34 cellular contexts compared by ENCODE assay signal in genomic region chr16:68717684-68718083, GRCh38. TPM values are rescaled to one million over a fixed set of nuclear protein-coding genes. Genes with fewer than 3 reads are reported as not detected.
"Had no signal": no experiment of that assay in that cellular context is flagged by ENCODE, and none has a peak within 500 bp of the region (broad histone marks: within the 10 kb centered on the region; RNA-seq: fewer than 3 reads in every experiment).

No MANE protein-coding gene starts in this region.

- DNase-seq: activated effector memory CD4-positive, alpha-beta T cell treated with anti-CD3 and anti-CD28 coated beads, Interleukin-2, amount 50 U/mL, for 16 hours; activated effector memory CD4-positive, alpha-beta T cell treated with Interleukin-2 at 50 U/mL for 16 hours; activated gamma-delta T cell; activated gamma-delta T cell treated with Interleukin-2 at 50 U/mL for 16 hours; activated naive CD4-positive, alpha-beta T cell; activated naive CD4-positive, alpha-beta T cell treated with anti-CD3 and anti-CD28 coated beads for 36 hours; activated naive CD4-positive, alpha-beta T cell treated with anti-CD3 and anti-CD28 coated beads, Interleukin-2, amount 10 ng/mL, durations not matched to agents 7 days and 5 days; activated naive CD4-positive, alpha-beta T cell treated with anti-CD3 and anti-CD28 coated beads, Interleukin-2, amount 50 U/mL, for 16 hours; activated naive CD4-positive, alpha-beta T cell treated with Interleukin-2 at 50 U/mL for 16 hours; activated naive CD8-positive, alpha-beta T cell treated with anti-CD3 and anti-CD28 coated beads for 36 hours; activated naive CD8-positive, alpha-beta T cell treated with anti-CD3 and anti-CD28 coated beads, Interleukin-2, amount 10 ng/mL, durations not matched to agents 7 days and 5 days; activated naive CD8-positive, alpha-beta T cell treated with anti-CD3 and anti-CD28 coated beads, Interleukin-2, amount 50 U/mL, for 24 hours; activated T-cell treated with anti-CD3 and anti-CD28 coated beads, Interleukin-2, amount 50 U/mL, for 1 hour; activated T-cell treated with anti-CD3 and anti-CD28 coated beads, Interleukin-2, amount 50 U/mL, for 24 hours; activated T-cell treated with anti-CD3 and anti-CD28 coated beads, Interleukin-2, amount 50 U/mL, for 4 hours; activated T-cell treated with anti-CD3 and anti-CD28 coated beads, Interleukin-2, amount 50 U/mL, for 48 hours; activated T-cell treated with anti-CD3 and anti-CD28 coated beads, Interleukin-2, amount 50 U/mL, for 72 hours; adrenal gland; amniotic stem cell; amygdala; anterior cingulate cortex; aorta; body of pancreas; brain microvascular endothelial cell; caudate nucleus; central memory CD4-positive, alpha-beta T cell; cerebellar nuclear complex had no signal

- H3K9me3 ChIP-seq: adrenal gland, body of pancreas, breast epithelium had no signal

- H3K27ac ChIP-seq: adrenal gland, ascending aorta, body of pancreas, brain microvascular endothelial cell, breast epithelium, cardiac muscle cell had no signal

- H3K36me3 ChIP-seq: adrenal gland, ascending aorta, brain microvascular endothelial cell, breast epithelium, cardiac muscle cell had no signal

- FAIRE-seq: astrocyte, bronchial epithelial cell had no signal

- H3K4me1 ChIP-seq: adrenal gland, ascending aorta, breast epithelium had no signal

- H3K4me3 ChIP-seq: adrenal gland, ascending aorta, body of pancreas, breast epithelium, cardiac muscle cell had no signal

- H3K27me3 ChIP-seq: adrenal gland, ascending aorta, body of pancreas, brain microvascular endothelial cell, breast epithelium, cardiac muscle cell had no signal

- ATAC-seq: activated naive CD4-positive, alpha-beta T cell treated with anti-CD3 and anti-CD28 coated beads, Interleukin-2, amount 50 U/mL, for 72 hours; activated naive CD8-positive, alpha-beta T cell treated with anti-CD3 and anti-CD28 coated beads, Interleukin-2, amount 50 U/mL, for 24 hours; activated T-cell treated with anti-CD3 and anti-CD28 coated beads, Interleukin-2, amount 50 U/mL, for 4 hours; activated T-cell treated with anti-CD3 and anti-CD28 coated beads, Interleukin-2, amount 50 U/mL, for 72 hours; activated T-helper 17 cell treated with anti-CD3 and anti-CD28 coated beads, Interleukin-2, amount 50 U/mL, for 72 hours; body of pancreas had no signal

RNA-seq across cellular contexts. Expression of gene CDH1, which starts 19.4 kb away (rescaled TPM):
- total RNA-seq: ascending aorta had no signal
